15 cellular contexts compared by ENCODE assay signal in the genomic region with DNA sequence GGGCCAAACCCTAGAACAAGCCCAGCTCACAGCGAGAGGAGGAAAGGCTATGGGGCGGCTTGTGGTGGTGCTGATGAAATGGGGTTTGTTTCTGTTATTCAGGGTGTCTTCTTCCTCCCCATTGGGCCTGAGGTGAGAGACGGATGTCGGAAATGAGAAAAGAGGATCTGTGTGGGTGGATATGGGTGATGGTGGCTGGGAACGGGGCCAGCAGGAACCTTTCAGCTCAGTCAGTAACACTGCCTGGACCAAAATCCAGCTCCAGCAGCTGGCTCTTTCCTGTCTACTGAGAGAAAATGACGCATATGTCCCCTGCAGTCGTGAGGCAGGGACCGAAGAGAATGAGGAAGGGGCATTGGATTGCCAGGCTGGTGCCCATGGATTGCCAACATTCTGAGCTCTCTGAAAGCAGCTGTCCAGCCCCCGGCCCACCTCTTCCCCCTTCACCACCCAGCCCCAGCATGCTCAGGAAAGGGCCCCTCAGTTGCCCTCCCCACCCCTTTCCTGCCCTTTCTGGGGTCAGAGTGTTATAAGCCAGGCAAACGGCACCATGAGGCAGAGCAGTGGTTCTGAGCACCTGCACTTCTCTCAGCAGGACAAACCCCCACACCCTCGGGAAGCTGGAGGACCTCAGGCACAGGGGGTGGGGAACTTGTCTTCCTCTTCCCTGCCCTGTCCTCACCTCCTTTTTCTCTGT. TPM values are rescaled to one million over a fixed set of nuclear protein-coding genes. Genes with fewer than 3 reads are reported as not detected.
A peak's percentile ranks its signal among the peaks of the same experiment; 100 is the strongest.
DNase-seq lines count a peak whose midpoint lies in the region; ATAC-seq lines count a peak whose summit lies in the region.
"Had no signal": no experiment of that assay in that cellular context is flagged by ENCODE, and none has a peak within 500 bp of the region (broad histone marks: within the 10 kb centered on the region; RNA-seq: fewer than 3 reads in every experiment).

No MANE protein-coding gene starts in this region.

- peaks cover 9 to 12% of the 10 kb centered on the region in 2 donors for H3K4me1 Mint-ChIP-seq in stimulated activated naive B cell treated with anti-CD40 and anti-IgM and Interleukin-4, amounts not matched to agents 10 μg/mL and 1 μg/mL and 100 μg/mL, for 72 hours
- H3K4me1 Mint-ChIP-seq: neural crest cell had no signal

- no peak overlapping the region for H3K27ac Mint-ChIP-seq in stimulated activated naive B cell treated with anti-CD40 and anti-IgM and Interleukin-4, amounts not matched to agents 10 μg/mL and 1 μg/mL and 100 μg/mL, for 72 hours

- in situ Hi-C loops in KBM-7 (cut with MboI; ENCODE audit: low pct_unique_long_range_greater_than_20kb, low sequenced_read_pairs): no loop called here

- H3K9me3 Mint-ChIP-seq in stimulated activated naive B cell treated with anti-CD40 and anti-IgM and Interleukin-4, amounts not matched to agents 10 μg/mL and 1 μg/mL and 100 μg/mL, for 72 hours: no peaks in the 10 kb centered on the region
- H3K9me3 Mint-ChIP-seq: neural crest cell had no signal

- ATAC-seq in stimulated activated naive B cell treated with anti-CD40 and anti-IgM and Interleukin-4, amounts not matched to agents 10 μg/mL and 1 μg/mL and 100 μg/mL, for 72 hours (replicated peaks): peak; percentile 65 to 83
- no peak for ATAC-seq in GM21737 (IDR thresholded peaks at IDR 0.05; ENCODE audit: unreplicated experiment)

- H3K27me3 Mint-ChIP-seq in stimulated activated naive B cell treated with anti-CD40 and anti-IgM and Interleukin-4, amounts not matched to agents 10 μg/mL and 1 μg/mL and 100 μg/mL, for 72 hours: peaks cover 0 to 9% of the 10 kb centered on the region in 2 donors

- no peak overlapping the region for H3K4me3 Mint-ChIP-seq in stimulated activated naive B cell treated with anti-CD40 and anti-IgM and Interleukin-4, amounts not matched to agents 10 μg/mL and 1 μg/mL and 100 μg/mL, for 72 hours
- H3K4me3 Mint-ChIP-seq: neural crest cell had no signal

- peak; percentile 25 for DNase-seq in activated effector memory CD4-positive, alpha-beta T cell treated with anti-CD3 and anti-CD28 coated beads, Interleukin-2, amount 50 U/mL, for 16 hours
- no peak for DNase-seq in activated effector memory CD4-positive, alpha-beta T cell treated with Interleukin-2 at 50 U/mL for 16 hours
- peak; percentile 58 for DNase-seq in KBM-7
- DNase-seq in dermis blood vessel endothelial cell: peak; percentile 28
- DNase-seq in stimulated activated naive B cell treated with anti-CD40 and anti-IgM and Interleukin-4, amounts not matched to agents 10 μg/mL and 1 μg/mL and 100 μg/mL, for 72 hours: no peak
- DNase-seq in OCI-M1 (lab: John Stamatoyannopoulos, UW): no peak
- no peak for DNase-seq in superior temporal gyrus (ENCODE audit: extremely low spot score)
- DNase-seq: DMS53, kidney, NCI-H1436, NCI-H510A, uterus, WERI-Rb-1 had no signal

- H3K36me3 Mint-ChIP-seq in stimulated activated naive B cell treated with anti-CD40 and anti-IgM and Interleukin-4, amounts not matched to agents 10 μg/mL and 1 μg/mL and 100 μg/mL, for 72 hours: peaks cover 9 to 30% of the 10 kb centered on the region in 2 donors

RNA-seq across cellular contexts. Expression of a gene that starts 4.0 kb away (rescaled TPM):
- 0.34 and 0.51 TPM in 2 replicates for total RNA-seq in dermis blood vessel endothelial cell

RNA-seq across cellular contexts. Expression of a gene that starts 44.2 kb away (rescaled TPM):
- total RNA-seq in dermis blood vessel endothelial cell: 28.2 and 36.1 TPM in 2 replicates

RNA-seq across cellular contexts. Expression of a gene that starts 44.3 kb away (rescaled TPM):
- total RNA-seq in dermis blood vessel endothelial cell: 8.9 and 9.7 TPM in 2 replicates

Comparison
In these comparisons a context has a peak if more than half of its experiments do, and no peak if none do; other contexts are left out.
1. DNase-seq: peak in activated effector memory CD4-positive, alpha-beta T cell treated with anti-CD3 and anti-CD28 coated beads, Interleukin-2, amount 50 U/mL, for 16 hours (single experiment), KBM-7 (single experiment) and dermis blood vessel endothelial cell (single experiment); none in activated effector memory CD4-positive, alpha-beta T cell treated with Interleukin-2 at 50 U/mL for 16 hours (single experiment), stimulated activated naive B cell treated with anti-CD40 and anti-IgM and Interleukin-4, amounts not matched to agents 10 μg/mL and 1 μg/mL and 100 μg/mL, for 72 hours (single experiment), OCI-M1 (single experiment) and superior temporal gyrus (single experiment).